In genomic region chr22:37843746-37844089, GRCh38 we compare ENCODE assay signal across 8 cellular contexts. TPM values are rescaled to one million over a fixed set of nuclear protein-coding genes. Genes with fewer than 3 reads are reported as not detected.
DNase-seq lines count a peak whose midpoint lies in the region; ATAC-seq and TF ChIP-seq lines count a peak whose summit lies in the region.

No MANE protein-coding gene starts in this region.

- peak overlapping the region; percentile 43 for H2AFZ ChIP-seq in neuron (ENCODE audit: low read depth, low read length)

- H3K36me3 Mint-ChIP-seq in activated CD4-positive, alpha-beta memory T cell treated with anti-CD3 and anti-CD28 coated beads for 36 hours, result peaks cover 13% of the 10 kb centered on the region

- TF ChIP-seq EP300 in esophagus muscularis mucosa (IDR thresholded peaks at IDR 0.05), result no peak

- TF ChIP-seq POLR2A in esophagus muscularis mucosa (IDR thresholded peaks at IDR 0.05; ENCODE audit: low read depth), result no peak

- TF ChIP-seq CTCF in GM20000 (IDR thresholded peaks at IDR 0.05; ENCODE audit: extremely low read depth, missing control alignments) (no peak), esophagus muscularis mucosa (IDR thresholded peaks at IDR 0.05) (no peak)

- H3K4me1 Mint-ChIP-seq in activated CD4-positive, alpha-beta memory T cell treated with anti-CD3 and anti-CD28 coated beads for 36 hours (ENCODE audit: low read depth), result peaks cover 26% of the 10 kb centered on the region

- peak overlapping the region; percentile 84 for H3K4me3 Mint-ChIP-seq in activated CD4-positive, alpha-beta memory T cell treated with anti-CD3 and anti-CD28 coated beads for 36 hours

- H3K9me3 ChIP-seq in esophagus muscularis mucosa, result no peaks in the 10 kb centered on the region
- no peaks in the 10 kb centered on the region for H3K9me3 ChIP-seq in neuron (ENCODE audit: low read length)

- peak overlapping the region; percentile 87 for H3K27ac Mint-ChIP-seq in activated CD4-positive, alpha-beta memory T cell treated with anti-CD3 and anti-CD28 coated beads for 36 hours

- intact Hi-C loops in activated CD4-positive, alpha-beta memory T cell treated with anti-CD3 and anti-CD28 coated beads for 36 hours (cut with micrococcal nuclease), result loop anchor here (2.0 to 10.0 kb wide), 4 partner anchors 37 to 661 kb away; partner anchors contain the start of genes DDX17, GCAT, GGA1 and LGALS1
- intact Hi-C loops in esophagus muscularis mucosa (cut with DNase I), result no loop called here

- peak; percentile 39 for ATAC-seq in HG03521 (IDR thresholded peaks at IDR 0.05; ENCODE audit: unreplicated experiment)

- H3K4me1 ChIP-seq in esophagus muscularis mucosa, result peaks cover 21 to 36% (median 33%) of the 10 kb centered on the region in 4 donors
- peaks cover 12% of the 10 kb centered on the region for H3K4me1 ChIP-seq in neuron (ENCODE audit: insufficient read depth, low read length)
- no peaks in the 10 kb centered on the region for H3K4me1 ChIP-seq in urinary bladder (ENCODE audit: insufficient read depth)

- CTCF ChIA-PET in activated CD4-positive, alpha-beta memory T cell treated with anti-CD3 and anti-CD28 coated beads for 36 hours (lab: Charles Lee), result interaction anchor here (0.6 to 3.2 kb wide), 7 partner anchors 14 to 806 kb away, joined by 3 to 25 read pairs (median 4); partner anchors contain the start of gene GCAT

- DNase-seq in CMK (ENCODE audit: low read depth), result peak; percentile 33
- peak; percentile 73 for DNase-seq in GM20000 (ENCODE audit: low spot score)
- DNase-seq in activated CD4-positive, alpha-beta memory T cell treated with anti-CD3 and anti-CD28 coated beads for 36 hours, result peak; percentile 60
- peak; percentile 93 for DNase-seq in esophagus muscularis mucosa (ENCODE audit: extremely low spot score)
- DNase-seq in UCSD-AML1 (lab: John Stamatoyannopoulos, UW; ENCODE audit: unreplicated experiment), result no peak

- H3K4me3 ChIP-seq in esophagus muscularis mucosa (peak overlapping the region; percentile 81 to 91 (median 88)), neuron (ENCODE audit: low read length) (peak overlapping the region; percentile 81), urinary bladder (ENCODE audit: low read depth, low read length) (peak overlapping the region; percentile 89)

- peak overlapping the region; percentile 85 to 93 (median 90) for H3K27ac ChIP-seq in esophagus muscularis mucosa (replicated peaks in 1 of 4)
- peak overlapping the region; percentile 41 for H3K27ac ChIP-seq in urinary bladder (ENCODE audit: low read depth)

- H3K9me3 Mint-ChIP-seq in activated CD4-positive, alpha-beta memory T cell treated with anti-CD3 and anti-CD28 coated beads for 36 hours, result no peaks in the 10 kb centered on the region

- no peaks in the 10 kb centered on the region for H3K27me3 Mint-ChIP-seq in activated CD4-positive, alpha-beta memory T cell treated with anti-CD3 and anti-CD28 coated beads for 36 hours

- peaks cover 6 to 16% (median 14%) of the 10 kb centered on the region in 4 donors for H3K36me3 ChIP-seq in esophagus muscularis mucosa
- H3K36me3 ChIP-seq in neuron (ENCODE audit: insufficient read depth, low read length), result peaks cover 10% of the 10 kb centered on the region
- no peaks in the 10 kb centered on the region for H3K36me3 ChIP-seq in urinary bladder (ENCODE audit: insufficient read depth)

- WGBS in esophagus muscularis mucosa, result 0% methylated on average over 21 of the region's 46 CpGs
- WGBS in urinary bladder, result under 1% methylated on average over 46 of the region's 46 CpGs

- H3K27me3 ChIP-seq in esophagus muscularis mucosa, result no peaks in the 10 kb centered on the region
- H3K27me3 ChIP-seq in neuron (ENCODE audit: insufficient read depth, low read length), result no peaks in the 10 kb centered on the region

- POLR2A ChIA-PET in activated CD4-positive, alpha-beta memory T cell treated with anti-CD3 and anti-CD28 coated beads for 36 hours (lab: Charles Lee), result interaction anchor here (0.6 to 1.7 kb wide), 11 partner anchors 10 to 337 kb away, joined by 3 to 8 read pairs (median 4); partner anchors contain the start of genes C22orf23, GCAT and POLR2F

RNA-seq across cellular contexts. Expression of gene ANKRD54, which starts 0.4 kb away (rescaled TPM):
- 10 to 100 TPM; 16.9 to 17.5 TPM for total RNA-seq in activated CD4-positive, alpha-beta memory T cell treated with anti-CD3 and anti-CD28 coated beads for 36 hours
- total RNA-seq in esophagus muscularis mucosa, result 10 to 100 TPM; 27.4 to 64.2 (median 48.1) TPM
- 8.5 TPM for total RNA-seq in urinary bladder
- polyA plus RNA-seq in urinary bladder, result 26.2 TPM

RNA-seq across cellular contexts. Expression of gene EIF3L, which starts 5.5 kb away (rescaled TPM):
- 100 to 1,000 TPM; 656 to 664 TPM for total RNA-seq in activated CD4-positive, alpha-beta memory T cell treated with anti-CD3 and anti-CD28 coated beads for 36 hours
- total RNA-seq in esophagus muscularis mucosa (100 to 1,000 TPM; 348 to 494 (median 425) TPM), urinary bladder (398 TPM)
- 404 TPM for polyA plus RNA-seq in urinary bladder

RNA-seq across cellular contexts. Expression of gene GALR3, which starts 20.5 kb away (rescaled TPM):
- total RNA-seq in activated CD4-positive, alpha-beta memory T cell treated with anti-CD3 and anti-CD28 coated beads for 36 hours, result under 1 TPM in 1 of 2 experiments, not detected in 1; 0.19 TPM
- total RNA-seq in esophagus muscularis mucosa (not detected), urinary bladder (not detected)
- polyA plus RNA-seq in urinary bladder, result not detected

RNA-seq across cellular contexts. Expression of gene GCAT, which starts 36.0 kb away (rescaled TPM):
- 10 to 100 TPM; 21.8 TPM for total RNA-seq in activated CD4-positive, alpha-beta memory T cell treated with anti-CD3 and anti-CD28 coated beads for 36 hours
- 10 to 100 TPM; 11.6 to 15.2 (median 12.3) TPM for total RNA-seq in esophagus muscularis mucosa
- total RNA-seq in urinary bladder, result 9.3 TPM
- 17.0 TPM for polyA plus RNA-seq in urinary bladder
